In the genomic region with DNA sequence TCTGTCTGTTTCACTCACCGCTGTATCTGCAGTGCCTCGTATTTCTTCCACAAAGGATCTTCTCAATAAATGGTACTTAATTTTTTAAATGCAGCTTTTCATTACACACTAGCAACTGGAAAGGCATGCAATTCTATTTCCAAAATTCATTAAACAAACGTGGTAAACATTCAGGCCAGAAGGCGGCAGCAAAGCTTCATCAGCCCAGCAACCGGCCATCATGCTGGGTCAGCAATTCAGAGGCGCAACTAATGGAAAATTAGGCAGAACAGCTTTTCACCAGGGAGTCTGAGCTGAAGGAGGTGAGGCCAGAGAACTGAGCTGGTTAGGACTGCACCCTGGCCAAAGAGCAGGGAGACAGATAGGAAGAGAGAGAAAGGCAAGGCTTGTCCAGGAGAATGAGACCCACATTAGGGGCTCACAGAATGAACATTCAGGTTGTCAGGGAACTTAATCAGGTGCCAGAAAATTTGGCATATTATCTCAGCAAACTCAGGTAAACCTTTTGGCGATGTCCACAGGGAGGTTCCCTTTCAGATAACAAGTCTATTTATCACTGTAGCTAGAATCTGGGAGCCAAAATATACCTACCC, we compare ENCODE assay signal across 9 cellular contexts. TPM values are rescaled to one million over a fixed set of nuclear protein-coding genes. Genes with fewer than 3 reads are reported as not detected.
DNase-seq lines count a peak whose midpoint lies in the region; ATAC-seq and TF ChIP-seq lines count a peak whose summit lies in the region.
"Had no signal": no experiment of that assay in that cellular context is flagged by ENCODE, and none has a peak within 500 bp of the region (broad histone marks: within the 10 kb centered on the region; RNA-seq: fewer than 3 reads in every experiment).

No MANE protein-coding gene starts in this region.

- no peak overlapping the region for H3K4me3 Mint-ChIP-seq in T-cell

- peak; percentile 71 to 83 (median 80) for TF ChIP-seq CTCF in uterus (IDR thresholded peaks at IDR 0.05)

- peaks cover 0 to 5% (median 0%) of the 10 kb centered on the region in 3 donors for H3K9me3 Mint-ChIP-seq in T-cell

- H3K27me3 Mint-ChIP-seq in T-cell = no peaks in the 10 kb centered on the region

- no peaks in the 10 kb centered on the region for H3K4me1 Mint-ChIP-seq in T-cell

- no peaks in the 10 kb centered on the region for H3K4me1 ChIP-seq in uterus

- no peak overlapping the region for H3K27ac Mint-ChIP-seq in T-cell

- ATAC-seq in GM21825 (IDR thresholded peaks at IDR 0.05; ENCODE audit: unreplicated experiment) (peak; percentile 55), left lobe of liver (peak; percentile 98), T-cell (replicated peaks in 1 of 4) (no peak)

- no peaks in the 10 kb centered on the region for H3K36me3 ChIP-seq in uterus

- H3K36me3 Mint-ChIP-seq in T-cell = no peaks in the 10 kb centered on the region

- peak; percentile 6 for DNase-seq in DMS114 treated with DMSO at 0.1 percent for 48 hours (lab: John Stamatoyannopoulos, UW; ENCODE audit: unreplicated experiment)
- peak; percentile 12 for DNase-seq in NCI-H446 treated with DMSO at 0.1 percent for 48 hours (lab: John Stamatoyannopoulos, UW)
- peak; percentile 66 for DNase-seq in cerebellar cortex (ENCODE audit: low spot score)
- peak; percentile 77 for DNase-seq in left lobe of liver (ENCODE audit: low spot score)
- peak; percentile 65 to 68 for DNase-seq in uterus
- DNase-seq in NCI-H2107 treated with DMSO at 0.1 percent for 48 hours (lab: John Stamatoyannopoulos, UW; ENCODE audit: unreplicated experiment) = no peak
- DNase-seq in T-cell = no peak

- no peaks in the 10 kb centered on the region for H3K27me3 ChIP-seq in uterus

- POLR2A ChIA-PET in T-cell (lab: Charles Lee) = no interaction called here

- intact Hi-C loops in uterus (cut with DNase I; ENCODE audit: low total_unique reads) = loop anchor here (5.0 kb wide), 1 partner anchor 59 kb away; no protein-coding TSS in a partner anchor

- no peak overlapping the region for H3K27ac ChIP-seq in uterus
- H3K27ac ChIP-seq: skin epidermis had no signal

- no peak overlapping the region for H3K4me3 ChIP-seq in uterus
- H3K4me3 ChIP-seq: skin epidermis had no signal

- CTCF ChIA-PET in T-cell (lab: Charles Lee) = no interaction called here

- TF ChIP-seq POLR2A in uterus (IDR thresholded peaks at IDR 0.05) = no peak

- no peaks in the 10 kb centered on the region for H3K9me3 ChIP-seq in uterus

RNA-seq across cellular contexts. Expression of a gene that starts 17.7 kb away (rescaled TPM):
- total RNA-seq in left lobe of liver (4.4 TPM), uterus (10 to 100 TPM; 18.8 to 45.4 (median 30.9) TPM), T-cell (not detected)

Comparison
In these comparisons a context has a peak if more than half of its experiments do, and no peak if none do; other contexts are left out.
1. DNase-seq: peak in DMS114 treated with DMSO at 0.1 percent for 48 hours (single experiment), NCI-H446 treated with DMSO at 0.1 percent for 48 hours (single experiment), cerebellar cortex (single experiment), left lobe of liver (single experiment) and uterus (2 of 2); none in NCI-H2107 treated with DMSO at 0.1 percent for 48 hours (single experiment) and T-cell (0 of 34).
2. ATAC-seq: peak in GM21825 (single experiment) and left lobe of liver (single experiment); none in T-cell (0 of 4).